In the genomic region with DNA sequence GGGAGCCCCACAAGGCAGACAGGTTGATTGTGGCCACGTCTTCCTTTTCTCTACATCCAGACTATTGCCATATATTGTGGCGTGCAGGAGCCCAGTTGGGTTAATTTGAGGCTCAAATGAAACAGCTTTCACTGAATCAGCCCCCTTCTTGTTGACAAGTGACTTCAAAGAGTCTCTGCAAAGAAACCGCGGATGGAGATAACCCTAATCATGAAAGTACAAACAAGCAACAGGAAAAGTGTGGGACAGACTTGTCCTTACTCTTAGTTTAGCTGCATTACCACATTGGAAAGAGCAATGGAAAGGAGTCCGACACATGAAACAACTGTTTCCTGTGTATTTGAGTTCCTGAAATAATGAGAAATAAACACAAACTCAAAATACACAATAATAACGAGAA, we compare ENCODE assay signal across 1 cellular context.
A peak's percentile ranks its signal among the peaks of the same experiment; 100 is the strongest.
TF ChIP-seq lines count a peak whose summit lies in the region.

No MANE protein-coding gene starts in this region.

TF ChIP-seq in K562, 482 proteins besides CTCF, POLR2A, EP300 and RAD21 (continued from another document and continues in another):
- TF ChIP-seq SMAD3 (CRISPR knock-in tag; conservative IDR thresholded peaks at IDR 0.05) (no peak), SNIP1 (IDR thresholded peaks at IDR 0.05; ENCODE audit: low read depth) (no peak), MTF1 (CRISPR knock-in tag; IDR thresholded peaks at IDR 0.05; ENCODE audit: borderline replicate concordance) (no peak), ARNT (IDR thresholded peaks at IDR 0.05) (no peak), HNRNPK (IDR thresholded peaks at IDR 0.05; ENCODE audit: low read depth, low read length, poor library complexity, severe bottlenecking) (no peak), ETV1 (tag; conservative IDR thresholded peaks at IDR 0.05; ENCODE audit: low read depth) (no peak), ERF (CRISPR knock-in tag; IDR thresholded peaks at IDR 0.05) (no peak), BACH1 (tag; IDR thresholded peaks at IDR 0.05) (no peak), ZNF146 (CRISPR knock-in tag; IDR thresholded peaks at IDR 0.05; ENCODE audit: unreplicated experiment) (no peak), CBFA2T3 (IDR thresholded peaks at IDR 0.05) (peak; percentile 76), JUN (IDR thresholded peaks at IDR 0.05; ENCODE audit: borderline replicate concordance, low read depth, low read length) (no peak), JUN (CRISPR knock-in tag; IDR thresholded peaks at IDR 0.05; ENCODE audit: borderline replicate concordance) (no peak), TCF3 (CRISPR knock-in tag; IDR thresholded peaks at IDR 0.05) (peak; percentile 86), CEBPB (tag; IDR thresholded peaks at IDR 0.05) (no peak), PURB (CRISPR knock-in tag; IDR thresholded peaks at IDR 0.05; ENCODE audit: low read depth) (no peak), MEIS2 (IDR thresholded peaks at IDR 0.05; ENCODE audit: partially characterized antibody) (peak; percentile 61), CBX2 (IDR thresholded peaks at IDR 0.05; ENCODE audit: insufficient read depth, low read length, poor library complexity, severe bottlenecking) (no peak), NR4A1 (CRISPR knock-in tag; IDR thresholded peaks at IDR 0.05) (no peak), NR4A1 (tag; IDR thresholded peaks at IDR 0.05) (no peak), PPARD (CRISPR knock-in tag; IDR thresholded peaks at IDR 0.05) (no peak), PHF20 (IDR thresholded peaks at IDR 0.05; ENCODE audit: partially characterized antibody) (no peak), POLR3G (IDR thresholded peaks at IDR 0.05; ENCODE audit: extremely low read depth, insufficient read length, insufficient replicate concordance) (no peak), SIN3A (IDR thresholded peaks at IDR 0.05; ENCODE audit: borderline replicate concordance in 2 of 2, control insufficient read depth in 1 of 2, low read depth in 2 of 2, low read length in 2 of 2) (no peak), ZNF79 (CRISPR knock-in tag; IDR thresholded peaks at IDR 0.05; ENCODE audit: low read depth) (no peak), ZNF324 (CRISPR knock-in tag; IDR thresholded peaks at IDR 0.05) (no peak), KAT8 (IDR thresholded peaks at IDR 0.05; ENCODE audit: low read depth) (no peak), SMC3 (conservative IDR thresholded peaks at IDR 0.05; ENCODE audit: insufficient read depth, low read depth, low read length) (no peak), BCL6 (CRISPR knock-in tag; IDR thresholded peaks at IDR 0.05) (no peak), SMARCA5 (IDR thresholded peaks at IDR 0.05) (no peak; the same call in 1 of the 2 replicates), NR2F6 (CRISPR knock-in tag; IDR thresholded peaks at IDR 0.05) (no peak), KLF16 (IDR thresholded peaks at IDR 0.05) (0 out of 2 replicates have a peak, but pooled peaks have one; percentile 34), MEF2A (IDR thresholded peaks at IDR 0.05; ENCODE audit: control insufficient read depth, low read depth, low read length) (no peak), ZNF133 (CRISPR knock-in tag; IDR thresholded peaks at IDR 0.05) (no peak), PCBP2 (IDR thresholded peaks at IDR 0.05; ENCODE audit: low read depth, low read length, poor library complexity, severe bottlenecking) (no peak), HDAC6 (IDR thresholded peaks at IDR 0.05; ENCODE audit: low read depth, low read length) (no peak), HCFC1 (IDR thresholded peaks at IDR 0.05; ENCODE audit: low read depth, low read length) (no peak)
- TF ChIP-seq, protein P1, sequence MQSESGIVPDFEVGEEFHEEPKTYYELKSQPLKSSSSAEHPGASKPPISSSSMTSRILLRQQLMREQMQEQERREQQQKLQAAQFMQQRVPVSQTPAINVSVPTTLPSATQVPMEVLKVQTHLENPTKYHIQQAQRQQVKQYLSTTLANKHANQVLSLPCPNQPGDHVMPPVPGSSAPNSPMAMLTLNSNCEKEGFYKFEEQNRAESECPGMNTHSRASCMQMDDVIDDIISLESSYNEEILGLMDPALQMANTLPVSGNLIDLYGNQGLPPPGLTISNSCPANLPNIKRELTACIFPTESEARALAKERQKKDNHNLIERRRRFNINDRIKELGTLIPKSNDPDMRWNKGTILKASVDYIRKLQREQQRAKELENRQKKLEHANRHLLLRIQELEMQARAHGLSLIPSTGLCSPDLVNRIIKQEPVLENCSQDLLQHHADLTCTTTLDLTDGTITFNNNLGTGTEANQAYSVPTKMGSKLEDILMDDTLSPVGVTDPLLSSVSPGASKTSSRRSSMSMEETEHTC (IDR thresholded peaks at IDR 0.05), result no peak
- TF ChIP-seq, protein P2, sequence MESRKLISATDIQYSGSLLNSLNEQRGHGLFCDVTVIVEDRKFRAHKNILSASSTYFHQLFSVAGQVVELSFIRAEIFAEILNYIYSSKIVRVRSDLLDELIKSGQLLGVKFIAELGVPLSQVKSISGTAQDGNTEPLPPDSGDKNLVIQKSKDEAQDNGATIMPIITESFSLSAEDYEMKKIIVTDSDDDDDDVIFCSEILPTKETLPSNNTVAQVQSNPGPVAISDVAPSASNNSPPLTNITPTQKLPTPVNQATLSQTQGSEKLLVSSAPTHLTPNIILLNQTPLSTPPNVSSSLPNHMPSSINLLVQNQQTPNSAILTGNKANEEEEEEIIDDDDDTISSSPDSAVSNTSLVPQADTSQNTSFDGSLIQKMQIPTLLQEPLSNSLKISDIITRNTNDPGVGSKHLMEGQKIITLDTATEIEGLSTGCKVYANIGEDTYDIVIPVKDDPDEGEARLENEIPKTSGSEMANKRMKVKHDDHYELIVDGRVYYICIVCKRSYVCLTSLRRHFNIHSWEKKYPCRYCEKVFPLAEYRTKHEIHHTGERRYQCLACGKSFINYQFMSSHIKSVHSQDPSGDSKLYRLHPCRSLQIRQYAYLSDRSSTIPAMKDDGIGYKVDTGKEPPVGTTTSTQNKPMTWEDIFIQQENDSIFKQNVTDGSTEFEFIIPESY (CRISPR knock-in tag; IDR thresholded peaks at IDR 0.05), result no peak
- TF ChIP-seq, protein P3, sequence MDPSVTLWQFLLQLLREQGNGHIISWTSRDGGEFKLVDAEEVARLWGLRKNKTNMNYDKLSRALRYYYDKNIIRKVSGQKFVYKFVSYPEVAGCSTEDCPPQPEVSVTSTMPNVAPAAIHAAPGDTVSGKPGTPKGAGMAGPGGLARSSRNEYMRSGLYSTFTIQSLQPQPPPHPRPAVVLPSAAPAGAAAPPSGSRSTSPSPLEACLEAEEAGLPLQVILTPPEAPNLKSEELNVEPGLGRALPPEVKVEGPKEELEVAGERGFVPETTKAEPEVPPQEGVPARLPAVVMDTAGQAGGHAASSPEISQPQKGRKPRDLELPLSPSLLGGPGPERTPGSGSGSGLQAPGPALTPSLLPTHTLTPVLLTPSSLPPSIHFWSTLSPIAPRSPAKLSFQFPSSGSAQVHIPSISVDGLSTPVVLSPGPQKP (CRISPR knock-in tag; IDR thresholded peaks at IDR 0.05), result no peak
- TF ChIP-seq, protein P4, sequence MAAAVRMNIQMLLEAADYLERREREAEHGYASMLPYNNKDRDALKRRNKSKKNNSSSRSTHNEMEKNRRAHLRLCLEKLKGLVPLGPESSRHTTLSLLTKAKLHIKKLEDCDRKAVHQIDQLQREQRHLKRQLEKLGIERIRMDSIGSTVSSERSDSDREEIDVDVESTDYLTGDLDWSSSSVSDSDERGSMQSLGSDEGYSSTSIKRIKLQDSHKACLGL (CRISPR knock-in tag; IDR thresholded peaks at IDR 0.05; ENCODE audit: borderline replicate concordance, poor library complexity, severe bottlenecking), result no peak
- TF ChIP-seq, protein P5, sequence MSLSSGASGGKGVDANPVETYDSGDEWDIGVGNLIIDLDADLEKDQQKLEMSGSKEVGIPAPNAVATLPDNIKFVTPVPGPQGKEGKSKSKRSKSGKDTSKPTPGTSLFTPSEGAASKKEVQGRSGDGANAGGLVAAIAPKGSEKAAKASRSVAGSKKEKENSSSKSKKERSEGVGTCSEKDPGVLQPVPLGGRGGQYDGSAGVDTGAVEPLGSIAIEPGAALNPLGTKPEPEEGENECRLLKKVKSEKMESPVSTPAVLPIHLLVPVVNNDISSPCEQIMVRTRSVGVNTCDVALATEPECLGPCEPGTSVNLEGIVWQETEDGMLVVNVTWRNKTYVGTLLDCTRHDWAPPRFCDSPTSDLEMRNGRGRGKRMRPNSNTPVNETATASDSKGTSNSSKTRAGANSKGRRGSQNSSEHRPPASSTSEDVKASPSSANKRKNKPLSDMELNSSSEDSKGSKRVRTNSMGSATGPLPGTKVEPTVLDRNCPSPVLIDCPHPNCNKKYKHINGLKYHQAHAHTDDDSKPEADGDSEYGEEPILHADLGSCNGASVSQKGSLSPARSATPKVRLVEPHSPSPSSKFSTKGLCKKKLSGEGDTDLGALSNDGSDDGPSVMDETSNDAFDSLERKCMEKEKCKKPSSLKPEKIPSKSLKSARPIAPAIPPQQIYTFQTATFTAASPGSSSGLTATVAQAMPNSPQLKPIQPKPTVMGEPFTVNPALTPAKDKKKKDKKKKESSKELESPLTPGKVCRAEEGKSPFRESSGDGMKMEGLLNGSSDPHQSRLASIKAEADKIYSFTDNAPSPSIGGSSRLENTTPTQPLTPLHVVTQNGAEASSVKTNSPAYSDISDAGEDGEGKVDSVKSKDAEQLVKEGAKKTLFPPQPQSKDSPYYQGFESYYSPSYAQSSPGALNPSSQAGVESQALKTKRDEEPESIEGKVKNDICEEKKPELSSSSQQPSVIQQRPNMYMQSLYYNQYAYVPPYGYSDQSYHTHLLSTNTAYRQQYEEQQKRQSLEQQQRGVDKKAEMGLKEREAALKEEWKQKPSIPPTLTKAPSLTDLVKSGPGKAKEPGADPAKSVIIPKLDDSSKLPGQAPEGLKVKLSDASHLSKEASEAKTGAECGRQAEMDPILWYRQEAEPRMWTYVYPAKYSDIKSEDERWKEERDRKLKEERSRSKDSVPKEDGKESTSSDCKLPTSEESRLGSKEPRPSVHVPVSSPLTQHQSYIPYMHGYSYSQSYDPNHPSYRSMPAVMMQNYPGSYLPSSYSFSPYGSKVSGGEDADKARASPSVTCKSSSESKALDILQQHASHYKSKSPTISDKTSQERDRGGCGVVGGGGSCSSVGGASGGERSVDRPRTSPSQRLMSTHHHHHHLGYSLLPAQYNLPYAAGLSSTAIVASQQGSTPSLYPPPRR (CRISPR knock-in tag; IDR thresholded peaks at IDR 0.05; ENCODE audit: borderline replicate concordance), result no peak
- TF ChIP-seq, protein P6, sequence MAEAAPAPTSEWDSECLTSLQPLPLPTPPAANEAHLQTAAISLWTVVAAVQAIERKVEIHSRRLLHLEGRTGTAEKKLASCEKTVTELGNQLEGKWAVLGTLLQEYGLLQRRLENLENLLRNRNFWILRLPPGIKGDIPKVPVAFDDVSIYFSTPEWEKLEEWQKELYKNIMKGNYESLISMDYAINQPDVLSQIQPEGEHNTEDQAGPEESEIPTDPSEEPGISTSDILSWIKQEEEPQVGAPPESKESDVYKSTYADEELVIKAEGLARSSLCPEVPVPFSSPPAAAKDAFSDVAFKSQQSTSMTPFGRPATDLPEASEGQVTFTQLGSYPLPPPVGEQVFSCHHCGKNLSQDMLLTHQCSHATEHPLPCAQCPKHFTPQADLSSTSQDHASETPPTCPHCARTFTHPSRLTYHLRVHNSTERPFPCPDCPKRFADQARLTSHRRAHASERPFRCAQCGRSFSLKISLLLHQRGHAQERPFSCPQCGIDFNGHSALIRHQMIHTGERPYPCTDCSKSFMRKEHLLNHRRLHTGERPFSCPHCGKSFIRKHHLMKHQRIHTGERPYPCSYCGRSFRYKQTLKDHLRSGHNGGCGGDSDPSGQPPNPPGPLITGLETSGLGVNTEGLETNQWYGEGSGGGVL (CRISPR knock-in tag; IDR thresholded peaks at IDR 0.05), result no peak
- TF ChIP-seq, protein P7, sequence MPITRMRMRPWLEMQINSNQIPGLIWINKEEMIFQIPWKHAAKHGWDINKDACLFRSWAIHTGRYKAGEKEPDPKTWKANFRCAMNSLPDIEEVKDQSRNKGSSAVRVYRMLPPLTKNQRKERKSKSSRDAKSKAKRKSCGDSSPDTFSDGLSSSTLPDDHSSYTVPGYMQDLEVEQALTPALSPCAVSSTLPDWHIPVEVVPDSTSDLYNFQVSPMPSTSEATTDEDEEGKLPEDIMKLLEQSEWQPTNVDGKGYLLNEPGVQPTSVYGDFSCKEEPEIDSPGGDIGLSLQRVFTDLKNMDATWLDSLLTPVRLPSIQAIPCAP (CRISPR knock-in tag; IDR thresholded peaks at IDR 0.05; ENCODE audit: borderline replicate concordance), result no peak
- TF ChIP-seq, protein P8, sequence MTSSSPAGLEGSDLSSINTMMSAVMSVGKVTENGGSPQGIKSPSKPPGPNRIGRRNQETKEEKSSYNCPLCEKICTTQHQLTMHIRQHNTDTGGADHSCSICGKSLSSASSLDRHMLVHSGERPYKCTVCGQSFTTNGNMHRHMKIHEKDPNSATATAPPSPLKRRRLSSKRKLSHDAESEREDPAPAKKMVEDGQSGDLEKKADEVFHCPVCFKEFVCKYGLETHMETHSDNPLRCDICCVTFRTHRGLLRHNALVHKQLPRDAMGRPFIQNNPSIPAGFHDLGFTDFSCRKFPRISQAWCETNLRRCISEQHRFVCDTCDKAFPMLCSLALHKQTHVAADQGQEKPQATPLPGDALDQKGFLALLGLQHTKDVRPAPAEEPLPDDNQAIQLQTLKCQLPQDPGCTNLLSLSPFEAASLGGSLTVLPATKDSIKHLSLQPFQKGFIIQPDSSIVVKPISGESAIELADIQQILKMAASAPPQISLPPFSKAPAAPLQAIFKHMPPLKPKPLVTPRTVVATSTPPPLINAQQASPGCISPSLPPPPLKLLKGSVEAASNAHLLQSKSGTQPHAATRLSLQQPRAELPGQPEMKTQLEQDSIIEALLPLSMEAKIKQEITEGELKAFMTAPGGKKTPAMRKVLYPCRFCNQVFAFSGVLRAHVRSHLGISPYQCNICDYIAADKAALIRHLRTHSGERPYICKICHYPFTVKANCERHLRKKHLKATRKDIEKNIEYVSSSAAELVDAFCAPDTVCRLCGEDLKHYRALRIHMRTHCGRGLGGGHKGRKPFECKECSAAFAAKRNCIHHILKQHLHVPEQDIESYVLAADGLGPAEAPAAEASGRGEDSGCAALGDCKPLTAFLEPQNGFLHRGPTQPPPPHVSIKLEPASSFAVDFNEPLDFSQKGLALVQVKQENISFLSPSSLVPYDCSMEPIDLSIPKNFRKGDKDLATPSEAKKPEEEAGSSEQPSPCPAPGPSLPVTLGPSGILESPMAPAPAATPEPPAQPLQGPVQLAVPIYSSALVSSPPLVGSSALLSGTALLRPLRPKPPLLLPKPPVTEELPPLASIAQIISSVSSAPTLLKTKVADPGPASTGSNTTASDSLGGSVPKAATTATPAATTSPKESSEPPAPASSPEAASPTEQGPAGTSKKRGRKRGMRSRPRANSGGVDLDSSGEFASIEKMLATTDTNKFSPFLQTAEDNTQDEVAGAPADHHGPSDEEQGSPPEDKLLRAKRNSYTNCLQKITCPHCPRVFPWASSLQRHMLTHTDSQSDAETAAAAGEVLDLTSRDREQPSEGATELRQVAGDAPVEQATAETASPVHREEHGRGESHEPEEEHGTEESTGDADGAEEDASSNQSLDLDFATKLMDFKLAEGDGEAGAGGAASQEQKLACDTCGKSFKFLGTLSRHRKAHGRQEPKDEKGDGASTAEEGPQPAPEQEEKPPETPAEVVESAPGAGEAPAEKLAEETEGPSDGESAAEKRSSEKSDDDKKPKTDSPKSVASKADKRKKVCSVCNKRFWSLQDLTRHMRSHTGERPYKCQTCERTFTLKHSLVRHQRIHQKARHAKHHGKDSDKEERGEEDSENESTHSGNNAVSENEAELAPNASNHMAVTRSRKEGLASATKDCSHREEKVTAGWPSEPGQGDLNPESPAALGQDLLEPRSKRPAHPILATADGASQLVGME (CRISPR knock-in tag; IDR thresholded peaks at IDR 0.05), result no peak
- TF ChIP-seq, protein P9, sequence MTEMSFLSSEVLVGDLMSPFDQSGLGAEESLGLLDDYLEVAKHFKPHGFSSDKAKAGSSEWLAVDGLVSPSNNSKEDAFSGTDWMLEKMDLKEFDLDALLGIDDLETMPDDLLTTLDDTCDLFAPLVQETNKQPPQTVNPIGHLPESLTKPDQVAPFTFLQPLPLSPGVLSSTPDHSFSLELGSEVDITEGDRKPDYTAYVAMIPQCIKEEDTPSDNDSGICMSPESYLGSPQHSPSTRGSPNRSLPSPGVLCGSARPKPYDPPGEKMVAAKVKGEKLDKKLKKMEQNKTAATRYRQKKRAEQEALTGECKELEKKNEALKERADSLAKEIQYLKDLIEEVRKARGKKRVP (CRISPR knock-in tag; IDR thresholded peaks at IDR 0.05), result no peak
